10 cellular contexts compared by ENCODE assay signal in genomic region chr19:35904312-35905068, GRCh38. TPM values are rescaled to one million over a fixed set of nuclear protein-coding genes. Genes with fewer than 3 reads are reported as not detected.
DNase-seq lines count a peak whose midpoint lies in the region; ATAC-seq, FAIRE-seq and TF ChIP-seq lines count a peak whose summit lies in the region.
"Had no signal": no experiment of that assay in that cellular context is flagged by ENCODE, and none has a peak within 500 bp of the region (broad histone marks: within the 10 kb centered on the region; RNA-seq: fewer than 3 reads in every experiment).

No MANE protein-coding gene starts in this region.

- peak overlapping the region; percentile 76 for H3K27ac Mint-ChIP-seq in activated naive CD4-positive, alpha-beta T cell treated with anti-CD3 and anti-CD28 coated beads for 36 hours
- H3K27ac Mint-ChIP-seq in T-cell = peak overlapping the region; percentile 85 to 89

- no peaks in the 10 kb centered on the region for H3K9me3 Mint-ChIP-seq in activated naive CD4-positive, alpha-beta T cell treated with anti-CD3 and anti-CD28 coated beads for 36 hours
- no peaks in the 10 kb centered on the region for H3K9me3 Mint-ChIP-seq in T-cell

- no peak overlapping the region for H3K27ac ChIP-seq in HepG2 (ENCODE audit: extremely low read length, insufficient read depth, low read length)
- H3K27ac ChIP-seq in suprapubic skin = peak overlapping the region; percentile 8
- no peak overlapping the region for H3K27ac ChIP-seq in uterus
- H3K27ac ChIP-seq: psoas muscle had no signal

- H2AFZ ChIP-seq in HepG2 (ENCODE audit: low read length) = no peak overlapping the region

- no peak for TF ChIP-seq RAD21 in HepG2 (CRISPR knock-in tag; IDR thresholded peaks at IDR 0.05)

- no peak for ATAC-seq in T-cell (replicated peaks in 1 of 4)
- no peak for ATAC-seq in HepG2

- peak overlapping the region; percentile 23 for H3K4me3 Mint-ChIP-seq in activated naive CD4-positive, alpha-beta T cell treated with anti-CD3 and anti-CD28 coated beads for 36 hours
- peak overlapping the region; percentile 39 to 100 (median 98) for H3K4me3 Mint-ChIP-seq in T-cell

- no peak overlapping the region for H3K9ac ChIP-seq in HepG2 (ENCODE audit: insufficient read depth, low read depth, low read length)

- H3K4me1 ChIP-seq in HepG2 (ENCODE audit: insufficient read depth, low read length) (peaks cover 50% of the 10 kb centered on the region), suprapubic skin (peaks cover 34% of the 10 kb centered on the region), uterus (peaks cover 0 to 4% of the 10 kb centered on the region in 2 donors)
- H3K4me1 ChIP-seq: psoas muscle had no signal

- H3K27me3 ChIP-seq in HepG2 (ENCODE audit: control insufficient read depth in 1 of 2, insufficient read depth in 2 of 2, low read length in 2 of 2) (peaks cover 0 to 15% of the 10 kb centered on the region in 2 experiments; a peak in 3 of 5 replicates), suprapubic skin (no peaks in the 10 kb centered on the region), uterus (no peaks in the 10 kb centered on the region)

- intact Hi-C loops in activated naive CD4-positive, alpha-beta T cell treated with anti-CD3 and anti-CD28 coated beads for 36 hours (cut with micrococcal nuclease) = loop anchor here (5.0 kb wide), 1 partner anchor 357 kb away; the partner anchor contains the start of gene TMEM147
- intact Hi-C loops in HepG2 (cut with micrococcal nuclease; ENCODE audit: unreplicated experiment) = loop anchor here (5.0 kb wide), 1 partner anchor 33 kb away; the partner anchor contains the start of gene LRFN3
- intact Hi-C loops in uterus (cut with DNase I; ENCODE audit: low total_unique reads) = no loop called here

- H3K79me2 ChIP-seq in HepG2 (ENCODE audit: insufficient read depth, low read length) = no peaks in the 10 kb centered on the region

- TF ChIP-seq EP300 in HepG2 (IDR thresholded peaks at IDR 0.05; ENCODE audit: low read depth in 2 of 2, low read length in 2 of 2) (no peak), HepG2 (CRISPR knock-in tag; IDR thresholded peaks at IDR 0.05; ENCODE audit: borderline replicate concordance) (no peak), suprapubic skin (IDR thresholded peaks at IDR 0.05) (no peak)

- H3K36me3 ChIP-seq in HepG2 (replicated peaks in 1 of 2; ENCODE audit: control insufficient read depth in 1 of 2, insufficient read depth in 2 of 2, low read length in 2 of 2) = no peaks in the 10 kb centered on the region
- H3K36me3 ChIP-seq in suprapubic skin = no peaks in the 10 kb centered on the region
- H3K36me3 ChIP-seq in uterus = no peaks in the 10 kb centered on the region

- no TSS peak for BruUV-seq in HepG2 (replicated peaks; lab: Mats Ljungman, UMichigan)

- FAIRE-seq in HepG2 (lab: Jason Lieb, UNC) = no peak

- H4K20me1 ChIP-seq in HepG2 (ENCODE audit: insufficient read depth, low read length) = no peaks in the 10 kb centered on the region

- H3K4me1 Mint-ChIP-seq in activated naive CD4-positive, alpha-beta T cell treated with anti-CD3 and anti-CD28 coated beads for 36 hours (ENCODE audit: low read depth) = peaks cover 56% of the 10 kb centered on the region
- H3K4me1 Mint-ChIP-seq in T-cell = peaks cover 56 to 65% (median 60%) of the 10 kb centered on the region in 3 donors

- no peaks in the 10 kb centered on the region for H3K27me3 Mint-ChIP-seq in activated naive CD4-positive, alpha-beta T cell treated with anti-CD3 and anti-CD28 coated beads for 36 hours (ENCODE audit: low read depth)
- no peaks in the 10 kb centered on the region for H3K27me3 Mint-ChIP-seq in T-cell

- TF ChIP-seq POLR2A in HepG2 (IDR thresholded peaks at IDR 0.05; ENCODE audit: insufficient read depth in 1 of 2, low read depth in 2 of 2, low read length in 2 of 2) (no peak), suprapubic skin (IDR thresholded peaks at IDR 0.05) (no peak), uterus (IDR thresholded peaks at IDR 0.05) (no peak)

- POLR2A ChIA-PET in T-cell (lab: Charles Lee) (no interaction called here), HepG2 (lab: Yijun Ruan, JAX) (no interaction called here)

- H3K4me3 ChIP-seq in HepG2 (replicated peaks in 1 of 3; ENCODE audit: insufficient read depth in 1 of 3, low read depth in 2 of 3, low read length in 3 of 3) = no peak overlapping the region
- H3K4me3 ChIP-seq in suprapubic skin = no peak overlapping the region
- H3K4me3 ChIP-seq in uterus = no peak overlapping the region
- H3K4me3 ChIP-seq: coronary artery had no signal

- CTCF ChIA-PET in activated naive CD4-positive, alpha-beta T cell treated with anti-CD3 and anti-CD28 coated beads for 36 hours (lab: Charles Lee) = interaction anchor here (0.7 kb wide), 1 partner anchor 109 kb away, joined by 3 read pairs; the partner anchor contains the start of gene ALKBH6
- CTCF ChIA-PET in T-cell (lab: Charles Lee) = interaction anchor here in 1 of 2 donors (0.6 kb wide), 1 partner anchor 23 kb away, joined by 3 read pairs; no protein-coding TSS in a partner anchor
- CTCF ChIA-PET in HepG2 (lab: Yijun Ruan, JAX; ENCODE audit: low intra/inter-chr PET ratio, low total read pairs) = no interaction called here

- DNase-seq in activated naive CD4-positive, alpha-beta T cell treated with anti-CD3 and anti-CD28 coated beads for 36 hours = no peak
- DNase-seq in activated naive CD4-positive, alpha-beta T cell treated with Interleukin-2 at 50 U/mL for 16 hours = no peak
- no peak for DNase-seq in T-cell
- no peak for DNase-seq in HepG2 (ENCODE audit: low spot score)
- no peak for DNase-seq in suprapubic skin (ENCODE audit: low spot score in 2 of 2)
- no peak for DNase-seq in uterus
- no peak for DNase-seq in NCI-H2227 (lab: John Stamatoyannopoulos, UW; ENCODE audit: unreplicated experiment)
- DNase-seq in NCI-H510A treated with DMSO at 0.1 percent for 48 hours (lab: John Stamatoyannopoulos, UW) = no peak

- H3K9me3 ChIP-seq in HepG2 (ENCODE audit: low read length) = no peaks in the 10 kb centered on the region
- H3K9me3 ChIP-seq in suprapubic skin = no peaks in the 10 kb centered on the region
- H3K9me3 ChIP-seq in uterus = no peaks in the 10 kb centered on the region
- H3K9me3 ChIP-seq: psoas muscle had no signal

- no peak overlapping the region for H3K4me2 ChIP-seq in HepG2 (ENCODE audit: low read depth, low read length)

- H3K36me3 Mint-ChIP-seq in activated naive CD4-positive, alpha-beta T cell treated with anti-CD3 and anti-CD28 coated beads for 36 hours (ENCODE audit: low read depth) = peaks cover 2% of the 10 kb centered on the region
- no peaks in the 10 kb centered on the region for H3K36me3 Mint-ChIP-seq in T-cell

- TF ChIP-seq CTCF in HepG2 (CRISPR knock-in tag; IDR thresholded peaks at IDR 0.05) (no peak), suprapubic skin (IDR thresholded peaks at IDR 0.05) (no peak), uterus (IDR thresholded peaks at IDR 0.05) (no peak)

- in situ Hi-C loops in HepG2 (cut with HindIII; ENCODE audit: extremely low pct_ligation_motif_present, low pct_unique_long_range_greater_than_20kb) = no loop called here

- WGBS in HepG2 (ENCODE audit: low lambda C conversion rate) = 41% methylated on average over 10 of the region's 10 CpGs
- 85% methylated on average over 10 of the region's 10 CpGs for WGBS in suprapubic skin

RNA-seq across cellular contexts. Expression of gene HCST, which starts 2.2 kb away (rescaled TPM):
- 10 to 100 TPM; 11.7 to 14.5 TPM for total RNA-seq in activated naive CD4-positive, alpha-beta T cell treated with anti-CD3 and anti-CD28 coated beads for 36 hours
- total RNA-seq in T-cell = 100 to 1,000 TPM in 2 of 5 donors, 10 to 100 TPM in 3; 60.1 to 165 (median 77.2) TPM
- total RNA-seq in HepG2 (2016; rRNA removed; fragmentation: Illumina TruSeq; extraction: Trizol) = 0.24 TPM in 1 of 2 replicates, not detected in the other
- 0.79 TPM in 1 of 2 replicates, not detected in the other for total RNA-seq in HepG2 (2016; cell fraction: cytosol; rRNA removed; fragmentation: Illumina TruSeq; extraction: Trizol; ENCODE audit: low read depth)
- not detected in 2 replicates for total RNA-seq in HepG2 (2016; cell fraction: insoluble cytoplasmic fraction; rRNA removed; fragmentation: Illumina TruSeq; extraction: Trizol)
- 0.65 TPM in 1 of 2 replicates, not detected in the other for total RNA-seq in HepG2 (2016; cell fraction: membrane; rRNA removed; fragmentation: Illumina TruSeq; extraction: Trizol)
- total RNA-seq in HepG2 (2016; cell fraction: nucleus; rRNA removed; fragmentation: Illumina TruSeq; extraction: Trizol) = not detected in 2 replicates
- 1.2 and 2.3 TPM in 2 replicates for polyA plus RNA-seq in HepG2 (2011; rRNA removed)
- 2.2 TPM in 2 replicates for polyA plus RNA-seq in HepG2 (2011; cell fraction: cytosol; rRNA removed)
- polyA plus RNA-seq in HepG2 (2011; cell fraction: nucleus; rRNA removed) = 0.64 and 0.72 TPM in 2 replicates
- polyA plus RNA-seq in HepG2 (2012) = 0.37 and 0.60 TPM in 2 replicates
- polyA plus RNA-seq in HepG2 (2016; cell fraction: cytosol; fragmentation: Illumina TruSeq; extraction: Trizol; ENCODE audit: low read depth) = 0.61 TPM in 1 of 2 replicates, not detected in the other
- polyA plus RNA-seq in HepG2 (2016; cell fraction: insoluble cytoplasmic fraction; fragmentation: Illumina TruSeq; extraction: Trizol; ENCODE audit: low read depth) = not detected in 2 replicates
- not detected in 2 replicates for polyA plus RNA-seq in HepG2 (2016; cell fraction: membrane; fragmentation: Illumina TruSeq; extraction: Trizol; ENCODE audit: low read depth)
- 1.6 TPM in 2 replicates for polyA plus RNA-seq in HepG2 (2016; cell fraction: nucleus; fragmentation: Illumina TruSeq; extraction: Trizol; ENCODE audit: insufficient read depth, low read depth)
- 0.77 and 4.2 TPM in 2 replicates for polyA minus RNA-seq in HepG2 (2011; rRNA and poly(A)+ RNA removed; ENCODE audit: low replicate concordance)
- not detected in 2 replicates for polyA minus RNA-seq in HepG2 (2011; cell fraction: cytosol; rRNA and poly(A)+ RNA removed)
- not detected in 2 replicates for polyA minus RNA-seq in HepG2 (2011; cell fraction: nucleus; rRNA and poly(A)+ RNA removed)
- total RNA-seq in suprapubic skin = 1 to 10 TPM in 1 of 4 donors, not detected in 3; 8.3 TPM
- 10 to 100 TPM in 1 of 4 donors, 1 to 10 TPM in 2, not detected in 1; 1.6 to 47.1 (median 4.5) TPM for total RNA-seq in uterus

RNA-seq across cellular contexts. Expression of gene TYROBP, which starts 3.6 kb away (rescaled TPM):
- not detected for total RNA-seq in activated naive CD4-positive, alpha-beta T cell treated with anti-CD3 and anti-CD28 coated beads for 36 hours
- total RNA-seq in T-cell (1 to 10 TPM; 2.3 to 7.0 (median 2.9) TPM), HepG2 (2016; rRNA removed; fragmentation: Illumina TruSeq; extraction: Trizol) (not detected in 2 replicates), suprapubic skin (10 to 100 TPM; 12.4 to 29.4 (median 15.6) TPM), uterus (10 to 100 TPM in 3 of 4 donors, 1 to 10 TPM in 1; 1.3 to 25.0 (median 14.9) TPM)
- not detected in 2 replicates for total RNA-seq in HepG2 (2016; cell fraction: cytosol; rRNA removed; fragmentation: Illumina TruSeq; extraction: Trizol; ENCODE audit: low read depth)
- not detected in 2 replicates for total RNA-seq in HepG2 (2016; cell fraction: insoluble cytoplasmic fraction; rRNA removed; fragmentation: Illumina TruSeq; extraction: Trizol)
- total RNA-seq in HepG2 (2016; cell fraction: membrane; rRNA removed; fragmentation: Illumina TruSeq; extraction: Trizol) = not detected in 2 replicates
- not detected in 2 replicates for total RNA-seq in HepG2 (2016; cell fraction: nucleus; rRNA removed; fragmentation: Illumina TruSeq; extraction: Trizol)
- polyA plus RNA-seq in HepG2 (2011; rRNA removed) = 0.20 TPM in 1 of 2 replicates, not detected in the other
- not detected in 2 replicates for polyA plus RNA-seq in HepG2 (2011; cell fraction: cytosol; rRNA removed)
- polyA plus RNA-seq in HepG2 (2011; cell fraction: nucleus; rRNA removed) = not detected in 2 replicates
- polyA plus RNA-seq in HepG2 (2012) = not detected in 2 replicates
- polyA plus RNA-seq in HepG2 (2016; cell fraction: cytosol; fragmentation: Illumina TruSeq; extraction: Trizol; ENCODE audit: low read depth) = not detected in 2 replicates
- polyA plus RNA-seq in HepG2 (2016; cell fraction: insoluble cytoplasmic fraction; fragmentation: Illumina TruSeq; extraction: Trizol; ENCODE audit: low read depth) = not detected in 2 replicates
- polyA plus RNA-seq in HepG2 (2016; cell fraction: membrane; fragmentation: Illumina TruSeq; extraction: Trizol; ENCODE audit: low read depth) = not detected in 2 replicates
- polyA plus RNA-seq in HepG2 (2016; cell fraction: nucleus; fragmentation: Illumina TruSeq; extraction: Trizol; ENCODE audit: insufficient read depth, low read depth) = not detected in 2 replicates
- not detected in 2 replicates for polyA minus RNA-seq in HepG2 (2011; rRNA and poly(A)+ RNA removed; ENCODE audit: low replicate concordance)
- not detected in 2 replicates for polyA minus RNA-seq in HepG2 (2011; cell fraction: cytosol; rRNA and poly(A)+ RNA removed)
- polyA minus RNA-seq in HepG2 (2011; cell fraction: nucleus; rRNA and poly(A)+ RNA removed) = not detected in 2 replicates

RNA-seq across cellular contexts. Expression of gene NFKBID, which starts 4.2 kb away (rescaled TPM):
- total RNA-seq in activated naive CD4-positive, alpha-beta T cell treated with anti-CD3 and anti-CD28 coated beads for 36 hours = 10 to 100 TPM; 56.2 to 56.4 TPM
- total RNA-seq in T-cell (10 to 100 TPM; 45.1 to 78.3 (median 51.4) TPM), HepG2 (2016; rRNA removed; fragmentation: Illumina TruSeq; extraction: Trizol) (0.38 and 2.1 TPM in 2 replicates), suprapubic skin (10 to 100 TPM in 1 of 4 donors, 1 to 10 TPM in 3; 3.7 to 15.7 (median 6.9) TPM), uterus (10 to 100 TPM in 2 of 4 donors, 1 to 10 TPM in 2; 4.4 to 18.2 (median 9.5) TPM)
- total RNA-seq in HepG2 (2016; cell fraction: cytosol; rRNA removed; fragmentation: Illumina TruSeq; extraction: Trizol; ENCODE audit: low read depth) = 1.1 and 1.7 TPM in 2 replicates
- total RNA-seq in HepG2 (2016; cell fraction: insoluble cytoplasmic fraction; rRNA removed; fragmentation: Illumina TruSeq; extraction: Trizol) = 0.33 and 1.8 TPM in 2 replicates
- 0.87 and 2.1 TPM in 2 replicates for total RNA-seq in HepG2 (2016; cell fraction: membrane; rRNA removed; fragmentation: Illumina TruSeq; extraction: Trizol)
- 1.2 and 3.4 TPM in 2 replicates for total RNA-seq in HepG2 (2016; cell fraction: nucleus; rRNA removed; fragmentation: Illumina TruSeq; extraction: Trizol)
- 1.6 and 2.3 TPM in 2 replicates for polyA plus RNA-seq in HepG2 (2011; rRNA removed)
- 0.45 and 0.74 TPM in 2 replicates for polyA plus RNA-seq in HepG2 (2011; cell fraction: cytosol; rRNA removed)
- 13.5 and 15.3 TPM in 2 replicates for polyA plus RNA-seq in HepG2 (2011; cell fraction: nucleus; rRNA removed)
- 0.69 and 1.1 TPM in 2 replicates for polyA plus RNA-seq in HepG2 (2012)
- polyA plus RNA-seq in HepG2 (2016; cell fraction: cytosol; fragmentation: Illumina TruSeq; extraction: Trizol; ENCODE audit: low read depth) = 1.3 and 1.8 TPM in 2 replicates
- 0.28 and 0.74 TPM in 2 replicates for polyA plus RNA-seq in HepG2 (2016; cell fraction: insoluble cytoplasmic fraction; fragmentation: Illumina TruSeq; extraction: Trizol; ENCODE audit: low read depth)
- polyA plus RNA-seq in HepG2 (2016; cell fraction: membrane; fragmentation: Illumina TruSeq; extraction: Trizol; ENCODE audit: low read depth) = 0.70 and 1.0 TPM in 2 replicates
- polyA plus RNA-seq in HepG2 (2016; cell fraction: nucleus; fragmentation: Illumina TruSeq; extraction: Trizol; ENCODE audit: insufficient read depth, low read depth) = 6.4 and 8.2 TPM in 2 replicates
- 8.6 and 15.8 TPM in 2 replicates for polyA minus RNA-seq in HepG2 (2011; rRNA and poly(A)+ RNA removed; ENCODE audit: low replicate concordance)
- 2.5 TPM in 1 of 2 replicates, not detected in the other for polyA minus RNA-seq in HepG2 (2011; cell fraction: cytosol; rRNA and poly(A)+ RNA removed)
- 7.7 and 8.0 TPM in 2 replicates for polyA minus RNA-seq in HepG2 (2011; cell fraction: nucleus; rRNA and poly(A)+ RNA removed)

RNA-seq across cellular contexts. Expression of gene LRFN3, which starts 31.7 kb away (rescaled TPM):
- 1 to 10 TPM; 4.0 TPM for total RNA-seq in activated naive CD4-positive, alpha-beta T cell treated with anti-CD3 and anti-CD28 coated beads for 36 hours
- total RNA-seq in T-cell (10 to 100 TPM in 4 of 5 donors, 1 to 10 TPM in 1; 9.2 to 20.8 (median 15.3) TPM), HepG2 (2016; rRNA removed; fragmentation: Illumina TruSeq; extraction: Trizol) (1.1 and 1.6 TPM in 2 replicates), suprapubic skin (10 to 100 TPM; 10.9 to 18.3 (median 12.8) TPM), uterus (10 to 100 TPM in 2 of 4 donors, 1 to 10 TPM in 2; 3.1 to 22.4 (median 9.6) TPM)
- total RNA-seq in HepG2 (2016; cell fraction: cytosol; rRNA removed; fragmentation: Illumina TruSeq; extraction: Trizol; ENCODE audit: low read depth) = 0.40 and 0.79 TPM in 2 replicates
- total RNA-seq in HepG2 (2016; cell fraction: insoluble cytoplasmic fraction; rRNA removed; fragmentation: Illumina TruSeq; extraction: Trizol) = 0.77 and 1.4 TPM in 2 replicates
- total RNA-seq in HepG2 (2016; cell fraction: membrane; rRNA removed; fragmentation: Illumina TruSeq; extraction: Trizol) = 3.2 and 3.3 TPM in 2 replicates
- total RNA-seq in HepG2 (2016; cell fraction: nucleus; rRNA removed; fragmentation: Illumina TruSeq; extraction: Trizol) = 1.0 and 1.3 TPM in 2 replicates
- polyA plus RNA-seq in HepG2 (2011; rRNA removed) = 0.74 and 0.91 TPM in 2 replicates
- polyA plus RNA-seq in HepG2 (2011; cell fraction: cytosol; rRNA removed) = 0.47 and 0.78 TPM in 2 replicates
- polyA plus RNA-seq in HepG2 (2011; cell fraction: nucleus; rRNA removed) = 3.4 TPM in 2 replicates
- 2.5 and 3.6 TPM in 2 replicates for polyA plus RNA-seq in HepG2 (2012)
- polyA plus RNA-seq in HepG2 (2016; cell fraction: cytosol; fragmentation: Illumina TruSeq; extraction: Trizol; ENCODE audit: low read depth) = 2.6 TPM in 2 replicates
- 4.2 and 5.4 TPM in 2 replicates for polyA plus RNA-seq in HepG2 (2016; cell fraction: insoluble cytoplasmic fraction; fragmentation: Illumina TruSeq; extraction: Trizol; ENCODE audit: low read depth)
- polyA plus RNA-seq in HepG2 (2016; cell fraction: membrane; fragmentation: Illumina TruSeq; extraction: Trizol; ENCODE audit: low read depth) = 8.0 and 8.2 TPM in 2 replicates
- polyA plus RNA-seq in HepG2 (2016; cell fraction: nucleus; fragmentation: Illumina TruSeq; extraction: Trizol; ENCODE audit: insufficient read depth, low read depth) = 3.9 and 5.6 TPM in 2 replicates
- polyA minus RNA-seq in HepG2 (2011; rRNA and poly(A)+ RNA removed; ENCODE audit: low replicate concordance) = 1.2 and 2.4 TPM in 2 replicates
- 2.5 and 3.3 TPM in 2 replicates for polyA minus RNA-seq in HepG2 (2011; cell fraction: cytosol; rRNA and poly(A)+ RNA removed)
- 1.8 and 3.2 TPM in 2 replicates for polyA minus RNA-seq in HepG2 (2011; cell fraction: nucleus; rRNA and poly(A)+ RNA removed)

RNA-seq across cellular contexts. Expression of gene APLP1, which starts 36.1 kb away (rescaled TPM):
- 1 to 10 TPM in 1 of 2 experiments, under 1 TPM in 1; 0.79 to 1.2 TPM for total RNA-seq in activated naive CD4-positive, alpha-beta T cell treated with anti-CD3 and anti-CD28 coated beads for 36 hours
- total RNA-seq in T-cell = 1 to 10 TPM in 1 of 5 donors, under 1 TPM in 3, not detected in 1; 0.15 to 1.3 (median 0.33) TPM
- 2.3 and 2.9 TPM in 2 replicates for total RNA-seq in HepG2 (2016; rRNA removed; fragmentation: Illumina TruSeq; extraction: Trizol)
- total RNA-seq in HepG2 (2016; cell fraction: cytosol; rRNA removed; fragmentation: Illumina TruSeq; extraction: Trizol; ENCODE audit: low read depth) = 0.79 and 1.7 TPM in 2 replicates
- 0.65 and 3.2 TPM in 2 replicates for total RNA-seq in HepG2 (2016; cell fraction: insoluble cytoplasmic fraction; rRNA removed; fragmentation: Illumina TruSeq; extraction: Trizol)
- total RNA-seq in HepG2 (2016; cell fraction: membrane; rRNA removed; fragmentation: Illumina TruSeq; extraction: Trizol) = 0.83 and 1.4 TPM in 2 replicates
- total RNA-seq in HepG2 (2016; cell fraction: nucleus; rRNA removed; fragmentation: Illumina TruSeq; extraction: Trizol) = 2.7 and 3.8 TPM in 2 replicates
- 2.0 and 3.1 TPM in 2 replicates for polyA plus RNA-seq in HepG2 (2011; rRNA removed)
- 1.0 and 2.3 TPM in 2 replicates for polyA plus RNA-seq in HepG2 (2011; cell fraction: cytosol; rRNA removed)
- 2.4 and 4.2 TPM in 2 replicates for polyA plus RNA-seq in HepG2 (2011; cell fraction: nucleus; rRNA removed)
- 0.70 and 1.2 TPM in 2 replicates for polyA plus RNA-seq in HepG2 (2012)
- 1.1 and 1.4 TPM in 2 replicates for polyA plus RNA-seq in HepG2 (2016; cell fraction: cytosol; fragmentation: Illumina TruSeq; extraction: Trizol; ENCODE audit: low read depth)
- 1.4 and 4.4 TPM in 2 replicates for polyA plus RNA-seq in HepG2 (2016; cell fraction: insoluble cytoplasmic fraction; fragmentation: Illumina TruSeq; extraction: Trizol; ENCODE audit: low read depth)
- polyA plus RNA-seq in HepG2 (2016; cell fraction: membrane; fragmentation: Illumina TruSeq; extraction: Trizol; ENCODE audit: low read depth) = 2.2 and 3.5 TPM in 2 replicates
- polyA plus RNA-seq in HepG2 (2016; cell fraction: nucleus; fragmentation: Illumina TruSeq; extraction: Trizol; ENCODE audit: insufficient read depth, low read depth) = 9.5 and 10.5 TPM in 2 replicates
- 0.51 and 2.8 TPM in 2 replicates for polyA minus RNA-seq in HepG2 (2011; rRNA and poly(A)+ RNA removed; ENCODE audit: low replicate concordance)
- polyA minus RNA-seq in HepG2 (2011; cell fraction: cytosol; rRNA and poly(A)+ RNA removed) = 0.35 and 1.8 TPM in 2 replicates
- polyA minus RNA-seq in HepG2 (2011; cell fraction: nucleus; rRNA and poly(A)+ RNA removed) = 1.2 TPM in 1 of 2 replicates, not detected in the other
- 1 to 10 TPM in 2 of 4 donors, under 1 TPM in 2; 0.64 to 1.6 (median 0.96) TPM for total RNA-seq in suprapubic skin
- 10 to 100 TPM in 1 of 4 donors, 1 to 10 TPM in 1, not detected in 2; 6.1 to 16.2 TPM for total RNA-seq in uterus
